ENCODE assay signal across 24 cellular contexts in genomic region chr1:240585975-240586374, GRCh38. TPM values are rescaled to one million over a fixed set of nuclear protein-coding genes. Genes with fewer than 3 reads are reported as not detected.
DNase-seq lines count a peak whose midpoint lies in the region; ATAC-seq, FAIRE-seq and TF ChIP-seq lines count a peak whose summit lies in the region.
"Had no signal": no experiment of that assay in that cellular context is flagged by ENCODE, and none has a peak within 500 bp of the region (broad histone marks: within the 10 kb centered on the region; RNA-seq: fewer than 3 reads in every experiment).

No MANE protein-coding gene starts in this region.

- H3K4me3 ChIP-seq in right atrium auricular region = no peak overlapping the region
- no peak overlapping the region for H3K4me3 ChIP-seq in trophoblast cell (ENCODE audit: low read depth, low read length)
- H3K4me3 ChIP-seq: A549 had no signal

- peak; percentile 12 for DNase-seq in GM03348 (ENCODE audit: low spot score)
- peak; percentile 24 for DNase-seq in fibroblast of gingiva (ENCODE audit: low read depth)
- no peak for DNase-seq in right atrium auricular region (ENCODE audit: low spot score)
- no peak for DNase-seq in H54 (ENCODE audit: insufficient read length, low spot score)
- no peak for DNase-seq in trophoblast cell
- no peak for DNase-seq in left ventricle myocardium superior
- DNase-seq: CD8-positive, alpha-beta memory T cell; DMS 273 treated with DMSO at 0.1 percent for 48 hours; DMS79; GF-D8; H9; KBM-7; MV-4-11; NCI-H1105; NCI-H1436 treated with DMSO at 0.1 percent for 48 hours; NCI-H187 treated with DMSO at 0.1 percent for 48 hours; NCI-H2171 treated with DMSO at 0.1 percent for 48 hours; NCI-H345; NCI-H510A treated with DMSO at 0.1 percent for 48 hours had no signal

- no peak overlapping the region for H3K4ac ChIP-seq in trophoblast cell (ENCODE audit: low read depth, low read length)

- intact Hi-C loops in left ventricle myocardium superior (cut with micrococcal nuclease) = no loop called here

- H3K4me1 ChIP-seq in right atrium auricular region (no peaks in the 10 kb centered on the region), trophoblast cell (ENCODE audit: control insufficient read depth in 1 of 2, insufficient read depth in 2 of 2, low read length in 2 of 2) (no peaks in the 10 kb centered on the region)
- H3K4me1 ChIP-seq: A549 had no signal

- no peak for TF ChIP-seq POLR2A in H54 (IDR thresholded peaks at IDR 0.05; ENCODE audit: low read depth, low read length)

- H4K12ac ChIP-seq in trophoblast cell (ENCODE audit: low read depth, low read length) = no peak overlapping the region

- H3K27ac ChIP-seq in right atrium auricular region = no peak overlapping the region
- no peak overlapping the region for H3K27ac ChIP-seq in trophoblast cell (ENCODE audit: low read depth, low read length)
- H3K27ac ChIP-seq: A549 had no signal

- H3K23ac ChIP-seq in trophoblast cell (ENCODE audit: low read length) = no peak overlapping the region

- H3K79me2 ChIP-seq in trophoblast cell (ENCODE audit: control insufficient read depth, insufficient read depth, low read length, poor library complexity) = no peaks in the 10 kb centered on the region

- WGBS in trophoblast cell (ENCODE audit: extremely low coverage, insufficient coverage, insufficient read length) = no CpG with 5 or more reads among the region's 2 CpGs

- no peak overlapping the region for H3K18ac ChIP-seq in trophoblast cell (ENCODE audit: low read length)

- FAIRE-seq in H54 (lab: Jason Lieb, UNC) = no peak
- FAIRE-seq: A549, GM12892 had no signal

- no peak overlapping the region for H2BK12ac ChIP-seq in trophoblast cell (ENCODE audit: low read length)

- no peak overlapping the region for H4K8ac ChIP-seq in trophoblast cell (ENCODE audit: low read depth, low read length)

- H3K9me3 ChIP-seq in right atrium auricular region (no peaks in the 10 kb centered on the region), trophoblast cell (ENCODE audit: insufficient read depth, low read depth, low read length) (no peaks in the 10 kb centered on the region)
- H3K9me3 ChIP-seq: A549 had no signal

- H3K27me3 ChIP-seq in right atrium auricular region (no peaks in the 10 kb centered on the region), trophoblast cell (ENCODE audit: insufficient read depth, low read length) (no peaks in the 10 kb centered on the region)

- H3K36me3 ChIP-seq in right atrium auricular region (no peaks in the 10 kb centered on the region), trophoblast cell (ENCODE audit: control insufficient read depth in 1 of 2, insufficient read depth in 2 of 2, low read length in 2 of 2) (peaks cover 0 to 2% of the 10 kb centered on the region in 2 experiments)

- no peak overlapping the region for H4K91ac ChIP-seq in trophoblast cell (ENCODE audit: low read depth, low read length)

- no peak overlapping the region for H2AK5ac ChIP-seq in trophoblast cell (ENCODE audit: low read length)

- H3K79me1 ChIP-seq in trophoblast cell (ENCODE audit: low read length) = no peaks in the 10 kb centered on the region

- H2BK120ac ChIP-seq in trophoblast cell (ENCODE audit: insufficient read depth, low read length, poor library complexity) = no peak overlapping the region

- no peak overlapping the region for H3K4me2 ChIP-seq in trophoblast cell (ENCODE audit: low read length)
- H3K4me2 ChIP-seq: A549 had no signal

- no peak overlapping the region for H2AFZ ChIP-seq in trophoblast cell (ENCODE audit: insufficient read depth, low read length, poor library complexity)

- TF ChIP-seq CTCF in right atrium auricular region (IDR thresholded peaks at IDR 0.05) = no peak

- no peak overlapping the region for H3K9ac ChIP-seq in trophoblast cell (ENCODE audit: low read length)

- H3K14ac ChIP-seq in trophoblast cell (ENCODE audit: low read length) = no peak overlapping the region

- H2BK5ac ChIP-seq in trophoblast cell (ENCODE audit: low read depth, low read length, poor library complexity) = no peak overlapping the region

- ATAC-seq in SK-N-SH treated with all-trans-retinoic acid at 6 μM for 48 hours (peak; percentile 49), left ventricle myocardium superior (no peak)
- ATAC-seq: A549 had no signal

TF ChIP-seq in SK-N-SH treated with all-trans-retinoic acid at 6 μM for 48 hours, 23 proteins besides CTCF, POLR2A, EP300 and RAD21:
- TF ChIP-seq ZNF8 (CRISPR knock-in tag; IDR thresholded peaks at IDR 0.05) = no peak
- no peak for TF ChIP-seq CSRNP3 (CRISPR knock-in tag; IDR thresholded peaks at IDR 0.05)
- TF ChIP-seq ZFP3 (CRISPR knock-in tag; IDR thresholded peaks at IDR 0.05) = no peak
- no peak for TF ChIP-seq POU6F1 (CRISPR knock-in tag; IDR thresholded peaks at IDR 0.05; ENCODE audit: borderline replicate concordance, low read depth)
- no peak for TF ChIP-seq ZFP30 (CRISPR knock-in tag; IDR thresholded peaks at IDR 0.05)
- TF ChIP-seq ZC3H10 (CRISPR knock-in tag; IDR thresholded peaks at IDR 0.05) = no peak
- no peak for TF ChIP-seq ISL1 (CRISPR knock-in tag; IDR thresholded peaks at IDR 0.05)
- no peak for TF ChIP-seq TSHZ2 (CRISPR knock-in tag; IDR thresholded peaks at IDR 0.05)
- no peak for TF ChIP-seq ESRRG (CRISPR knock-in tag; IDR thresholded peaks at IDR 0.05)
- no peak for TF ChIP-seq BACH2 (CRISPR knock-in tag; IDR thresholded peaks at IDR 0.05; ENCODE audit: borderline replicate concordance)
- TF ChIP-seq ZNF565 (CRISPR knock-in tag; conservative IDR thresholded peaks at IDR 0.05; ENCODE audit: low read depth) = no peak
- TF ChIP-seq CSDC2 (CRISPR knock-in tag; IDR thresholded peaks at IDR 0.05) = no peak
- TF ChIP-seq ZNF70 (CRISPR knock-in tag; IDR thresholded peaks at IDR 0.05) = no peak
- TF ChIP-seq GLIS3 (CRISPR knock-in tag; IDR thresholded peaks at IDR 0.05) = no peak

RNA-seq across cellular contexts. Expression of gene GREM2, which starts 26.0 kb away (rescaled TPM):
- total RNA-seq in right atrium auricular region (not detected), left ventricle myocardium superior (not detected)
- polyA plus RNA-seq in trophoblast cell (2013) = 18.9 and 20.6 TPM in 2 replicates
- total RNA-seq: CD8-positive, alpha-beta memory T cell; H9; MCF 10A had no signal
- polyA plus RNA-seq: CD14-positive monocyte had no signal

Comparison
In these comparisons a context has a peak if more than half of its experiments do, and no peak if none do; other contexts are left out.
1. DNase-seq: peak in GM03348 (single experiment) and fibroblast of gingiva (single experiment); none in right atrium auricular region (single experiment), H54 (single experiment), trophoblast cell (0 of 2) and left ventricle myocardium superior (single experiment).